Comparison of ENCODE assay signal across 12 cellular contexts in genomic region chr6:19210849-19211590, GRCh38.
A peak's percentile ranks its signal among the peaks of the same experiment; 100 is the strongest.
DNase-seq lines count a peak whose midpoint lies in the region; ATAC-seq and FAIRE-seq lines count a peak whose summit lies in the region.
"Had no signal": no experiment of that assay in that cellular context is flagged by ENCODE, and none has a peak within 500 bp of the region (broad histone marks: within the 10 kb centered on the region; RNA-seq: fewer than 3 reads in every experiment).

No MANE protein-coding gene starts in this region.

- ATAC-seq in left cardiac atrium (no peak), GM18907 (IDR thresholded peaks at IDR 0.05; ENCODE audit: unreplicated experiment) (no peak)

- intact Hi-C loops in left cardiac atrium (cut with DNase I): loop anchor here in 1 of 2 donors (5.0 kb wide), 1 partner anchor 189 kb away; no protein-coding TSS in a partner anchor

- FAIRE-seq in urothelium cell line (lab: Jason Lieb, UNC): no peak
- FAIRE-seq: endothelial cell of umbilical vein, G401.6 had no signal

- peak; percentile 4 to 6 for DNase-seq in stimulated activated CD4-positive, alpha-beta T cell treated with anti-CD3 and anti-CD28 coated beads, Interleukin-4, amount 100 ng/mL, for 48 hours (ENCODE audit: low read depth in 2 of 2)
- no peak for DNase-seq in stimulated activated CD4-positive, alpha-beta T cell treated with anti-CD3 and anti-CD28 coated beads, Interleukin-1b, Interleukin-23, amount 100 ng/mL, for 48 hours
- peak; percentile 52 for DNase-seq in OCI-M1 (lab: John Stamatoyannopoulos, UW)
- DNase-seq in left cardiac atrium: peak; percentile 37
- peak; percentile 6 for DNase-seq in urothelium cell line (ENCODE audit: low spot score)
- no peak for DNase-seq in NCI-H345 treated with DMSO at 0.1 percent for 48 hours (lab: John Stamatoyannopoulos, UW; ENCODE audit: unreplicated experiment)
- DNase-seq in NK-92 treated with Interleukin-12 subunit alpha and Interleukin-12 subunit beta, amount 100 ng/mL, for 24 hours (lab: John Stamatoyannopoulos, UW): no peak
- DNase-seq: HCEC 1CT, NCI-H2171 had no signal

Comparison
In these comparisons a context has a peak if more than half of its experiments do, and no peak if none do; other contexts are left out.
1. DNase-seq: peak in stimulated activated CD4-positive, alpha-beta T cell treated with anti-CD3 and anti-CD28 coated beads, Interleukin-4, amount 100 ng/mL, for 48 hours (2 of 2), OCI-M1 (single experiment), left cardiac atrium (single experiment) and urothelium cell line (single experiment); none in stimulated activated CD4-positive, alpha-beta T cell treated with anti-CD3 and anti-CD28 coated beads, Interleukin-1b, Interleukin-23, amount 100 ng/mL, for 48 hours (single experiment), NCI-H345 treated with DMSO at 0.1 percent for 48 hours (single experiment) and NK-92 treated with Interleukin-12 subunit alpha and Interleukin-12 subunit beta, amount 100 ng/mL, for 24 hours (single experiment).